ENCODE assay signal across 21 cellular contexts in the genomic region with DNA sequence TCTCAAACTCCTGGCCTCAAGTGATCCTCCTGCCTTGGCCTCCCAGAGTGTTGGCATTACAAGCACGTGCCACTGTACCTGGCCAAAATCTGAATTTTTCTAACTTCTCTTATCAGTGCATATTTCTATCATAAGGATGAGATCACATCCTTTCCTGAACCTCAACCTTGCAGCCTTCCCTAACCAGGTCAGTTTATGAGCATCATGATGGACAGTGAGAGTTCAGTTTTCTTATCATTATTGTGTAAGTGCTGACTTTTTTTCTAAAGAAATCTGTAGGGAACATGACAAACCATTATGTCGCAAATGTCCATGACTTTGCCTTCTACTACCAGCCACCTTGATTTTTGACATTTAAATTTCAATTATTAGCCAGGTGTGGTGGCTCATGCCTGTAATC.
"Had no signal": no experiment of that assay in that cellular context is flagged by ENCODE, and none has a peak within 500 bp of the region (broad histone marks: within the 10 kb centered on the region; RNA-seq: fewer than 3 reads in every experiment).

No MANE protein-coding gene starts in this region.

- H3K9me3 ChIP-seq: body of pancreas, pancreas, psoas muscle, right atrium auricular region, upper lobe of right lung had no signal

- H3K9me3 Mint-ChIP-seq: activated CD4-positive, alpha-beta memory T cell treated with anti-CD3 and anti-CD28 coated beads for 36 hours; activated naive CD4-positive, alpha-beta T cell treated with anti-CD3 and anti-CD28 coated beads, Interleukin-2, amount 10 ng/mL, durations not matched to agents 7 days and 5 days; activated naive CD8-positive, alpha-beta T cell treated with anti-CD3 and anti-CD28 coated beads, Interleukin-2, amount 50 U/mL, for 24 hours; activated T-cell treated with anti-CD3 and anti-CD28 coated beads, Interleukin-2, amount 50 U/mL, for 72 hours; natural killer cell treated with Interleukin-12 subunit alpha and Interleukin-12 subunit beta and Interleukin-15 and Interleukin-18, amount 100 ng/mL, for 72 hours had no signal

- ATAC-seq: activated naive CD8-positive, alpha-beta T cell treated with anti-CD3 and anti-CD28 coated beads, Interleukin-2, amount 50 U/mL, for 24 hours; activated T-cell treated with anti-CD3 and anti-CD28 coated beads, Interleukin-2, amount 50 U/mL, for 72 hours; body of pancreas; foreskin keratinocyte; left ventricle myocardium superior; natural killer cell treated with Interleukin-12 subunit alpha and Interleukin-12 subunit beta and Interleukin-15 and Interleukin-18, amount 100 ng/mL, for 72 hours; pancreas; psoas muscle; upper lobe of right lung had no signal

- H3K27ac ChIP-seq: body of pancreas, cardiac muscle cell, foreskin keratinocyte, hepatocyte, pancreas, psoas muscle, upper lobe of right lung had no signal

- H3K4me1 ChIP-seq: body of pancreas, pancreas had no signal

- H3K4me3 ChIP-seq: body of pancreas, cardiac muscle cell, hepatocyte, pancreas, psoas muscle, right atrium auricular region, upper lobe of right lung had no signal

- H3K36me3 ChIP-seq: cardiac muscle cell, pancreas, right atrium auricular region, upper lobe of right lung had no signal

- DNase-seq: activated CD4-positive, alpha-beta memory T cell treated with anti-CD3 and anti-CD28 coated beads for 36 hours; activated CD4-positive, alpha-beta T cell treated with anti-CD3 and anti-CD28 coated beads for 48 hours; activated effector memory CD4-positive, alpha-beta T cell treated with Interleukin-2 at 50 U/mL for 16 hours; activated naive CD4-positive, alpha-beta T cell treated with anti-CD3 and anti-CD28 coated beads, Interleukin-2, amount 10 ng/mL, durations not matched to agents 7 days and 5 days; activated naive CD8-positive, alpha-beta T cell treated with anti-CD3 and anti-CD28 coated beads, Interleukin-2, amount 50 U/mL, for 24 hours; activated T-cell treated with anti-CD3 and anti-CD28 coated beads, Interleukin-2, amount 50 U/mL, for 72 hours; anterior cingulate cortex; body of pancreas; foreskin keratinocyte; left ventricle myocardium superior; midbrain; pancreas; psoas muscle; stimulated activated CD4-positive, alpha-beta T cell treated with anti-CD3 and anti-CD28 coated beads, Interleukin-4, amount 100 ng/mL, for 24 hours; stimulated activated naive CD4-positive, alpha-beta T cell treated with Interleukin-2 at 50 U/mL for 16 hours; T-helper 9 cell; upper lobe of right lung had no signal

- H3K27me3 Mint-ChIP-seq: activated CD4-positive, alpha-beta memory T cell treated with anti-CD3 and anti-CD28 coated beads for 36 hours; activated naive CD8-positive, alpha-beta T cell treated with anti-CD3 and anti-CD28 coated beads, Interleukin-2, amount 50 U/mL, for 24 hours; natural killer cell treated with Interleukin-12 subunit alpha and Interleukin-12 subunit beta and Interleukin-15 and Interleukin-18, amount 100 ng/mL, for 72 hours had no signal

- H2AFZ ChIP-seq: hepatocyte had no signal

- H3K27ac Mint-ChIP-seq: activated CD4-positive, alpha-beta memory T cell treated with anti-CD3 and anti-CD28 coated beads for 36 hours; activated naive CD4-positive, alpha-beta T cell treated with anti-CD3 and anti-CD28 coated beads, Interleukin-2, amount 10 ng/mL, durations not matched to agents 7 days and 5 days; activated naive CD8-positive, alpha-beta T cell treated with anti-CD3 and anti-CD28 coated beads, Interleukin-2, amount 50 U/mL, for 24 hours; activated T-cell treated with anti-CD3 and anti-CD28 coated beads, Interleukin-2, amount 50 U/mL, for 72 hours; natural killer cell treated with Interleukin-12 subunit alpha and Interleukin-12 subunit beta and Interleukin-15 and Interleukin-18, amount 100 ng/mL, for 72 hours had no signal

- H3K4me3 Mint-ChIP-seq: activated CD4-positive, alpha-beta memory T cell treated with anti-CD3 and anti-CD28 coated beads for 36 hours; activated naive CD4-positive, alpha-beta T cell treated with anti-CD3 and anti-CD28 coated beads, Interleukin-2, amount 10 ng/mL, durations not matched to agents 7 days and 5 days; activated naive CD8-positive, alpha-beta T cell treated with anti-CD3 and anti-CD28 coated beads, Interleukin-2, amount 50 U/mL, for 24 hours; activated T-cell treated with anti-CD3 and anti-CD28 coated beads, Interleukin-2, amount 50 U/mL, for 72 hours; natural killer cell treated with Interleukin-12 subunit alpha and Interleukin-12 subunit beta and Interleukin-15 and Interleukin-18, amount 100 ng/mL, for 72 hours had no signal

- H3K4me1 Mint-ChIP-seq: activated naive CD4-positive, alpha-beta T cell treated with anti-CD3 and anti-CD28 coated beads, Interleukin-2, amount 10 ng/mL, durations not matched to agents 7 days and 5 days had no signal

- H3K4me2 ChIP-seq: hepatocyte had no signal

- H3K79me2 ChIP-seq: hepatocyte had no signal

- H3K27me3 ChIP-seq: body of pancreas, cardiac muscle cell, foreskin keratinocyte, hepatocyte, pancreas, right atrium auricular region, upper lobe of right lung had no signal

- H3K36me3 Mint-ChIP-seq: activated CD4-positive, alpha-beta memory T cell treated with anti-CD3 and anti-CD28 coated beads for 36 hours; activated naive CD4-positive, alpha-beta T cell treated with anti-CD3 and anti-CD28 coated beads, Interleukin-2, amount 10 ng/mL, durations not matched to agents 7 days and 5 days; natural killer cell treated with Interleukin-12 subunit alpha and Interleukin-12 subunit beta and Interleukin-15 and Interleukin-18, amount 100 ng/mL, for 72 hours had no signal
